23 cellular contexts compared by ENCODE assay signal in the genomic region with DNA sequence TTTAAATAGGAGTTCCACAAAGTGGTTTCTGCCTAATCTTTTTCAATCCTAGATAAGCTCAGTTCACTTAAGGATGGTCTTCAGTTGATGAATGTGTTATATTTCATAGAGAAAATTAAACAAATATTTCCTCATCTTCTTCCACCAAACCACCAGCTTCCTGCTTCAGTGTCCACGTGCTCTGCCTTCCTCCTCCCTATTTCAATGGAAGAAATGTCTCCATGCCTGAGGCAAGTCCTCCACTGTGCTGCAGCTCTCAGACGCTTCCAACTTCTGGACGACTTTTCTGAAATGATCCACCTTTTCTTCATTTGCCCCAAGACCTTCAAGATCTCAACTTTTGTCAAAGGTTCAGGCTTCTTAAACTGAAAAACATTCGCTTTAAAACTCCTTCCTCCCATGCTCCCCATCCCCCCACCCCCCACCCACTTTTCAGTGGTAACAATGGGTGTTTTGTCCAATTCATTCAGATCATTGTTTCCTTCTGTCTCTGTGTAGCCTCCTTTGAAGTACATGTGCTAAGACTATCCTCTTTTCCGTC. TPM values are rescaled to one million over a fixed set of nuclear protein-coding genes. Genes with fewer than 3 reads are reported as not detected.
A peak's percentile ranks its signal among the peaks of the same experiment; 100 is the strongest.
DNase-seq lines count a peak whose midpoint lies in the region; ATAC-seq and TF ChIP-seq lines count a peak whose summit lies in the region.
"Had no signal": no experiment of that assay in that cellular context is flagged by ENCODE, and none has a peak within 500 bp of the region (broad histone marks: within the 10 kb centered on the region; RNA-seq: fewer than 3 reads in every experiment).

No MANE protein-coding gene starts in this region.

- H3K4ac ChIP-seq in trophoblast cell (ENCODE audit: low read depth, low read length) = peak overlapping the region; percentile 22

- H3K14ac ChIP-seq in trophoblast cell (ENCODE audit: low read length) = no peak overlapping the region

- H2BK12ac ChIP-seq in trophoblast cell (ENCODE audit: low read length) = peak overlapping the region; percentile 44

- H3K36me3 Mint-ChIP-seq in CD14-positive monocyte (peaks cover 0 to 3% of the 10 kb centered on the region in 2 donors), HFFc6 (ENCODE audit: low read depth) (no peaks in the 10 kb centered on the region)

- H3K9me3 Mint-ChIP-seq in CD14-positive monocyte (peaks cover 0 to 8% (median 1%) of the 10 kb centered on the region in 7 donors), HFFc6 (no peaks in the 10 kb centered on the region)
- H3K9me3 Mint-ChIP-seq: activated T-cell treated with anti-CD3 and anti-CD28 coated beads, Interleukin-2, amount 50 U/mL, for 4 hours had no signal

- ATAC-seq in GM21619 (IDR thresholded peaks at IDR 0.05; ENCODE audit: unreplicated experiment) = no peak
- ATAC-seq: activated T-cell treated with anti-CD3 and anti-CD28 coated beads, Interleukin-2, amount 50 U/mL, for 4 hours had no signal

- H3K4me3 Mint-ChIP-seq in CD14-positive monocyte = peak overlapping the region in 1 of 2 donors; percentile 59
- H3K4me3 Mint-ChIP-seq in HFFc6 = peak overlapping the region; percentile 22; the same call in 1 of the 2 replicates
- H3K4me3 Mint-ChIP-seq: activated T-cell treated with anti-CD3 and anti-CD28 coated beads, Interleukin-2, amount 50 U/mL, for 4 hours; neural progenitor cell had no signal

- H3K27me3 Mint-ChIP-seq in CD14-positive monocyte (ENCODE audit: low read depth in 3 of 3) = peaks cover 0 to 2% (median 0%) of the 10 kb centered on the region in 3 donors
- H3K27me3 Mint-ChIP-seq in HFFc6 (ENCODE audit: insufficient read depth) = peaks cover 12% of the 10 kb centered on the region

- no peak overlapping the region for H2AK5ac ChIP-seq in trophoblast cell (ENCODE audit: low read length)

- H3K9ac ChIP-seq in trophoblast cell (ENCODE audit: low read length) = no peak overlapping the region
- H3K9ac ChIP-seq: GM23248, neural progenitor cell had no signal

- H3K79me2 ChIP-seq in trophoblast cell (ENCODE audit: control insufficient read depth, insufficient read depth, low read length, poor library complexity) = no peaks in the 10 kb centered on the region

- no peak for DNase-seq in CD14-positive monocyte (ENCODE audit: low spot score)
- no peak for DNase-seq in HFFc6
- no peak for DNase-seq in dorsolateral prefrontal cortex
- peak in 1 of 2 donors; percentile 39 for DNase-seq in trophoblast cell
- DNase-seq in prostate gland (ENCODE audit: low spot score) = no peak
- DNase-seq in nucleus accumbens (lab: John Stamatoyannopoulos, UW) = no peak
- no peak for DNase-seq in EL
- DNase-seq: activated CD8-positive, alpha-beta memory T cell treated with anti-CD3 and anti-CD28 coated beads for 24 hours; activated naive CD4-positive, alpha-beta T cell; activated T-cell treated with anti-CD3 and anti-CD28 coated beads, Interleukin-2, amount 50 U/mL, for 4 hours; amniotic stem cell; colonic mucosa; GM23248; heart left ventricle; mucosa of descending colon; NCI-H510A; stimulated activated CD4-positive, alpha-beta T cell treated with anti-CD3 and anti-CD28 coated beads, Interleukin-4, amount 100 ng/mL, for 1 hour; stimulated activated naive CD4-positive, alpha-beta T cell had no signal

- intact Hi-C loops in CD14-positive monocyte (cut with micrococcal nuclease) = loop anchor here in 1 of 2 donors (5.0 kb wide), 1 partner anchor 33 kb away; a partner anchor contains a TSS
- intact Hi-C loops in dorsolateral prefrontal cortex (cut with DNase I) = no loop called here
- intact Hi-C loops in prostate gland (cut with DNase I) = no loop called here

- H3K27ac ChIP-seq in dorsolateral prefrontal cortex (peak overlapping the region in 22 of 59 donors; percentile 2 to 79 (median 46)), trophoblast cell (ENCODE audit: low read depth, low read length) (no peak overlapping the region), prostate gland (no peak overlapping the region)
- H3K27ac ChIP-seq: colonic mucosa, GM23248, heart left ventricle, neural progenitor cell, RWPE1 had no signal

- WGBS in trophoblast cell (ENCODE audit: extremely low coverage, insufficient coverage, insufficient read length) = no CpG with 5 or more reads among the region's 5 CpGs
- WGBS in prostate gland = 78% methylated on average over 5 of the region's 5 CpGs

- H4K12ac ChIP-seq in trophoblast cell (ENCODE audit: low read depth, low read length) = no peak overlapping the region

- H3K79me1 ChIP-seq in trophoblast cell (ENCODE audit: low read length) = peaks cover 2% of the 10 kb centered on the region

- H3K36me3 ChIP-seq in trophoblast cell (ENCODE audit: control insufficient read depth in 1 of 2, insufficient read depth in 2 of 2, low read length in 2 of 2) (no peaks in the 10 kb centered on the region), prostate gland (no peaks in the 10 kb centered on the region)
- H3K36me3 ChIP-seq: colonic mucosa, heart left ventricle, neural progenitor cell had no signal

- H2BK120ac ChIP-seq in trophoblast cell (ENCODE audit: insufficient read depth, low read length, poor library complexity) = no peak overlapping the region

- no peaks in the 10 kb centered on the region for H3K9me3 ChIP-seq in trophoblast cell (ENCODE audit: insufficient read depth, low read depth, low read length)
- no peaks in the 10 kb centered on the region for H3K9me3 ChIP-seq in prostate gland
- H3K9me3 ChIP-seq: colonic mucosa, heart left ventricle, mucosa of descending colon had no signal

- H3K4me3 ChIP-seq in dorsolateral prefrontal cortex (peak overlapping the region in 44 of 59 donors; percentile 3 to 61 (median 37)), trophoblast cell (ENCODE audit: low read depth, low read length) (no peak overlapping the region), prostate gland (no peak overlapping the region)
- H3K4me3 ChIP-seq: colonic mucosa, GM23248, mucosa of descending colon, neural progenitor cell had no signal

- TF ChIP-seq CTCF in CD14-positive monocyte (IDR thresholded peaks at IDR 0.05) (no peak), HFFc6 (IDR thresholded peaks at IDR 0.05) (no peak), dorsolateral prefrontal cortex (IDR thresholded peaks at IDR 0.05 in 54 of 56, conservative IDR thresholded peaks at IDR 0.05 in 2 of 56; ENCODE audit: low read depth in 1 of 56, partially characterized antibody in 56 of 56) (no peak), prostate gland (IDR thresholded peaks at IDR 0.05) (no peak)

- H3K27me3 ChIP-seq in dorsolateral prefrontal cortex = no peaks in the 10 kb centered on the region
- no peaks in the 10 kb centered on the region for H3K27me3 ChIP-seq in trophoblast cell (ENCODE audit: insufficient read depth, low read length)
- no peaks in the 10 kb centered on the region for H3K27me3 ChIP-seq in prostate gland (replicated peaks; ENCODE audit: insufficient read depth)
- H3K27me3 ChIP-seq: colonic mucosa, heart left ventricle, neural progenitor cell had no signal

- peaks cover 2 to 4% of the 10 kb centered on the region in 2 experiments for H3K4me1 ChIP-seq in trophoblast cell (ENCODE audit: control insufficient read depth in 1 of 2, insufficient read depth in 2 of 2, low read length in 2 of 2)
- no peaks in the 10 kb centered on the region for H3K4me1 ChIP-seq in prostate gland (replicated peaks)
- H3K4me1 ChIP-seq: colonic mucosa had no signal

- no peak overlapping the region for H2BK5ac ChIP-seq in trophoblast cell (ENCODE audit: low read depth, low read length, poor library complexity)

- H4K91ac ChIP-seq in trophoblast cell (ENCODE audit: low read depth, low read length) = no peak overlapping the region

- peak overlapping the region; percentile 37 for H4K8ac ChIP-seq in trophoblast cell (ENCODE audit: low read depth, low read length)

- H3K27ac Mint-ChIP-seq in CD14-positive monocyte (peak overlapping the region in 6 of 7 donors; percentile 75 to 89 (median 83)), HFFc6 (no peak overlapping the region)
- H3K27ac Mint-ChIP-seq: neural progenitor cell had no signal

- no peak overlapping the region for H3K23ac ChIP-seq in trophoblast cell (ENCODE audit: low read length)

- H2AFZ ChIP-seq in trophoblast cell (ENCODE audit: insufficient read depth, low read length, poor library complexity) = peak overlapping the region; percentile 50
- H2AFZ ChIP-seq: GM23248, neural progenitor cell had no signal

- peaks cover 55% of the 10 kb centered on the region for H3K4me1 Mint-ChIP-seq in CD14-positive monocyte
- H3K4me1 Mint-ChIP-seq in HFFc6 (ENCODE audit: low read depth) = peaks cover 7% of the 10 kb centered on the region; the same call in 1 of the 2 replicates

- TF ChIP-seq POLR2A in prostate gland (IDR thresholded peaks at IDR 0.05) = no peak

- H3K4me2 ChIP-seq in trophoblast cell (ENCODE audit: low read length) = no peak overlapping the region
- H3K4me2 ChIP-seq: neural progenitor cell had no signal

- no peak overlapping the region for H3K18ac ChIP-seq in trophoblast cell (ENCODE audit: low read length)

RNA-seq across cellular contexts. Expression of a gene that starts 25.3 kb away (rescaled TPM):
- polyA plus RNA-seq in CD14-positive monocyte = not detected
- not detected for total RNA-seq in HFFc6 (2021; fragmentation: NEBNext Ultra II Directional; extraction: Animal tissue kit (Norgen Biotek cat#: 25700))
- total RNA-seq in dorsolateral prefrontal cortex (100 to 1,000 TPM in 1 of 120 experiments, 10 to 100 TPM in 119; 16.1 to 118 (median 41.8) TPM), prostate gland (not detected)
- polyA plus RNA-seq in trophoblast cell (2013) = 2.8 and 3.3 TPM in 2 replicates
- total RNA-seq: activated T-cell treated with anti-CD3 and anti-CD28 coated beads, Interleukin-2, amount 50 U/mL, for 4 hours; bronchial epithelial cell; colonic mucosa; Daoy; GM23248; mucosa of descending colon had no signal
- polyA plus RNA-seq: GM23248 had no signal

RNA-seq across cellular contexts. Expression of a gene that starts 34.8 kb away (rescaled TPM):
- polyA plus RNA-seq in CD14-positive monocyte = 10 to 100 TPM; 21.3 to 30.1 TPM
- total RNA-seq in HFFc6 (2021; fragmentation: NEBNext Ultra II Directional; extraction: Animal tissue kit (Norgen Biotek cat#: 25700)) = 1 to 10 TPM; 4.8 to 8.2 (median 6.8) TPM
- total RNA-seq in dorsolateral prefrontal cortex (10 to 100 TPM in 15 of 120 experiments, 1 to 10 TPM in 105; 2.8 to 12.6 (median 8.1) TPM), prostate gland (10 to 100 TPM in 1 of 2 donors, 1 to 10 TPM in 1; 7.6 to 30.7 TPM)
- polyA plus RNA-seq in trophoblast cell (2013) = 17.2 and 19.3 TPM in 2 replicates

Comparison
In these comparisons a context has a peak if more than half of its experiments do, and no peak if none do; other contexts are left out.
1. H3K4me3 ChIP-seq: peak in dorsolateral prefrontal cortex (44 of 59); none in trophoblast cell (single experiment) and prostate gland (0 of 2).
2. RNA of a gene that starts 25.3 kb away (total RNA-seq): 16.1 to 118 TPM in dorsolateral prefrontal cortex; not detected in prostate gland and not detected in HFFc6; every median in the first group is over 10 times any median in the second.